ENCODE assay signal across 10 cellular contexts in genomic region chr6:153210083-153210482, GRCh38.
DNase-seq lines count a peak whose midpoint lies in the region; ATAC-seq, FAIRE-seq and TF ChIP-seq lines count a peak whose summit lies in the region.
"Had no signal": no experiment of that assay in that cellular context is flagged by ENCODE, and none has a peak within 500 bp of the region (broad histone marks: within the 10 kb centered on the region; RNA-seq: fewer than 3 reads in every experiment).

No MANE protein-coding gene starts in this region.

- no peak for TF ChIP-seq POLR2A in right lobe of liver (IDR thresholded peaks at IDR 0.05)

- H2AFZ ChIP-seq in DND-41 (ENCODE audit: low read depth, low read length) (0 out of 2 replicates have a peak overlapping the region, but pooled peaks have one; percentile 48), astrocyte (ENCODE audit: low read depth, low read length) (no peak overlapping the region)

- peaks cover 18% of the 10 kb centered on the region for H3K4me1 Mint-ChIP-seq in astrocyte (ENCODE audit: low read depth, unreplicated experiment)

- no peaks in the 10 kb centered on the region for H3K27me3 Mint-ChIP-seq in astrocyte (ENCODE audit: low read depth, unreplicated experiment)

- H3K79me2 ChIP-seq in DND-41 (ENCODE audit: insufficient read depth, low read length) (no peaks in the 10 kb centered on the region), astrocyte (ENCODE audit: insufficient read depth, low read length) (no peaks in the 10 kb centered on the region)

- peaks cover 9% of the 10 kb centered on the region for H3K9me3 ChIP-seq in DND-41 (ENCODE audit: insufficient read depth, low read length, severe bottlenecking)
- peaks cover 3% of the 10 kb centered on the region for H3K9me3 ChIP-seq in astrocyte (ENCODE audit: insufficient read depth, low read depth, low read length)
- H3K9me3 ChIP-seq in right lobe of liver = no peaks in the 10 kb centered on the region

- 20% methylated on average over 5 of the region's 5 CpGs for WGBS in right lobe of liver (ENCODE audit: insufficient coverage, low coverage, low lambda C conversion rate, missing lambda C conversion rate)

- peaks cover 3% of the 10 kb centered on the region for H3K36me3 Mint-ChIP-seq in astrocyte (ENCODE audit: low read depth, unreplicated experiment)

- intact Hi-C loops in right lobe of liver (cut with DNase I) = no loop called here

- H3K27ac Mint-ChIP-seq in astrocyte (ENCODE audit: unreplicated experiment) = peak overlapping the region; percentile 73

- H3K9ac ChIP-seq in DND-41 (ENCODE audit: low read depth, low read length) (peak overlapping the region; percentile 39), astrocyte (ENCODE audit: low read length) (no peak overlapping the region)

- no peaks in the 10 kb centered on the region for H4K20me1 ChIP-seq in DND-41 (ENCODE audit: insufficient read depth, low read length)
- H4K20me1 ChIP-seq in astrocyte (ENCODE audit: insufficient read depth, low read length) = no peaks in the 10 kb centered on the region

- H3K4me2 ChIP-seq in DND-41 (ENCODE audit: insufficient read depth, low read length) (peak overlapping the region; percentile 64), astrocyte (ENCODE audit: low read length) (peak overlapping the region; percentile 41)

- H3K9me3 Mint-ChIP-seq in astrocyte (ENCODE audit: unreplicated experiment) = peaks cover 4% of the 10 kb centered on the region

- peaks cover 50% of the 10 kb centered on the region for H3K4me1 ChIP-seq in DND-41 (ENCODE audit: insufficient read depth, low read length)
- no peaks in the 10 kb centered on the region for H3K4me1 ChIP-seq in astrocyte (ENCODE audit: insufficient read depth, low read length)
- H3K4me1 ChIP-seq in right lobe of liver = no peaks in the 10 kb centered on the region

- ATAC-seq in DND-41 (ENCODE audit: insufficient read depth, low read depth) = peak; percentile 92
- ATAC-seq in GM19452 (IDR thresholded peaks at IDR 0.05; ENCODE audit: unreplicated experiment) = peak; percentile 94
- peak; percentile 92 for ATAC-seq in HG03135 (IDR thresholded peaks at IDR 0.05; ENCODE audit: unreplicated experiment)
- ATAC-seq in right lobe of liver = no peak

- no peaks in the 10 kb centered on the region for H3K36me3 ChIP-seq in DND-41 (ENCODE audit: insufficient read depth, low read length)
- H3K36me3 ChIP-seq in astrocyte (ENCODE audit: insufficient read depth, low read length) = no peaks in the 10 kb centered on the region
- H3K36me3 ChIP-seq in right lobe of liver = no peaks in the 10 kb centered on the region
- H3K36me3 ChIP-seq: heart right ventricle had no signal

- DNase-seq in DND-41 = peak; percentile 47
- DNase-seq in astrocyte (ENCODE audit: low read depth) = peak; percentile 70
- DNase-seq in right lobe of liver = no peak
- no peak for DNase-seq in NCI-H1105 treated with DMSO at 0.1 percent for 48 hours (lab: John Stamatoyannopoulos, UW)
- no peak for DNase-seq in activated CD8-positive, alpha-beta memory T cell treated with anti-CD3 and anti-CD28 coated beads, Interleukin-2, amount 50 U/mL, for 48 hours
- DNase-seq in middle frontal gyrus (ENCODE audit: extremely low spot score, low spot score) = no peak
- DNase-seq: heart right ventricle, NCI-H187 treated with DMSO at 0.1 percent for 48 hours had no signal

- FAIRE-seq in astrocyte (lab: Jason Lieb, UNC) = no peak

- H3K27me3 ChIP-seq in DND-41 (ENCODE audit: insufficient read depth, low read length, poor library complexity) = no peaks in the 10 kb centered on the region
- H3K27me3 ChIP-seq in astrocyte (ENCODE audit: insufficient read depth, low read length) = no peaks in the 10 kb centered on the region
- no peaks in the 10 kb centered on the region for H3K27me3 ChIP-seq in right lobe of liver

- H3K4me3 ChIP-seq in DND-41 (ENCODE audit: low read depth in 1 of 2, low read length in 2 of 2) (peak overlapping the region in 1 of 2 experiments; percentile 41; a peak in 2 of 4 replicates), astrocyte (ENCODE audit: insufficient read depth, low read depth, low read length) (no peak overlapping the region), right lobe of liver (no peak overlapping the region)
- H3K4me3 ChIP-seq: heart right ventricle had no signal

- TF ChIP-seq CTCF in DND-41 (IDR thresholded peaks at IDR 0.05; ENCODE audit: borderline replicate concordance, extremely low read depth, low read length, poor library complexity, severe bottlenecking) (no peak), astrocyte (IDR thresholded peaks at IDR 0.05; ENCODE audit: insufficient read depth, low read depth, low read length) (no peak), right lobe of liver (IDR thresholded peaks at IDR 0.05) (no peak)

- peak overlapping the region; percentile 93 for H3K27ac ChIP-seq in DND-41 (ENCODE audit: low read length)
- H3K27ac ChIP-seq in astrocyte (ENCODE audit: low read depth, low read length) = no peak overlapping the region
- no peak overlapping the region for H3K27ac ChIP-seq in right lobe of liver

- no peak overlapping the region for H3K4me3 Mint-ChIP-seq in astrocyte (ENCODE audit: unreplicated experiment)

Comparison
In these comparisons a context has a peak if more than half of its experiments do, and no peak if none do; other contexts are left out.
1. ATAC-seq: peak in DND-41 (single experiment), GM19452 (single experiment) and HG03135 (single experiment); none in right lobe of liver (0 of 4).
2. DNase-seq: peak in DND-41 (single experiment) and astrocyte (single experiment); none in right lobe of liver (0 of 3), NCI-H1105 treated with DMSO at 0.1 percent for 48 hours (single experiment), activated CD8-positive, alpha-beta memory T cell treated with anti-CD3 and anti-CD28 coated beads, Interleukin-2, amount 50 U/mL, for 48 hours (single experiment) and middle frontal gyrus (single experiment).